Comparison of ENCODE assay signal across 18 cellular contexts in the genomic region with DNA sequence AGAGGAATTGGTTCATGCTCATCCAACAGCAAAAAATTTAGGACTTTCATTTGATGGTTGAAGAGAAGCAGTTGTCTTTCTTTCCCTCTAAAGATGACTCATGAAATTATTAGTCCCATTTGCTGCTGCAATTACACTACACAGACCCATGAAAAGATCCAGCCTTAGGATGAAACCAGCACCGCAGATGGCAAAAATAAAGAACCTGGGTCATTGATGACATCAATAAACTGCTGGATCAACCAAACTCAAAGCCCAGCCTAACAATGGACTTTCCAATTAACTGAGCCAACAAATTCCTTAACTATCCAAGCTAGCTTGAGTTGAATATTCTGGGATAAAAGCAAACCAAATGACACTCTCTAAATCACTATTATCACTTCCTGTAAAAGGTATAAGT. TPM values are rescaled to one million over a fixed set of nuclear protein-coding genes. Genes with fewer than 3 reads are reported as not detected.
DNase-seq lines count a peak whose midpoint lies in the region; ATAC-seq and TF ChIP-seq lines count a peak whose summit lies in the region.
"Had no signal": no experiment of that assay in that cellular context is flagged by ENCODE, and none has a peak within 500 bp of the region (broad histone marks: within the 10 kb centered on the region; RNA-seq: fewer than 3 reads in every experiment).

No MANE protein-coding gene starts in this region.

- no peaks in the 10 kb centered on the region for H3K27me3 ChIP-seq in CD8-positive, alpha-beta T cell (ENCODE audit: insufficient read depth, low read length)
- no peaks in the 10 kb centered on the region for H3K27me3 ChIP-seq in skeletal muscle tissue (ENCODE audit: control insufficient read depth in 3 of 3, insufficient read depth in 3 of 3, low read length in 3 of 3)
- H3K27me3 ChIP-seq: hepatocyte, right lobe of liver had no signal

- no peaks in the 10 kb centered on the region for H3K9me3 Mint-ChIP-seq in CD8-positive, alpha-beta T cell

- peaks cover 14% of the 10 kb centered on the region for H3K4me1 ChIP-seq in CD8-positive, alpha-beta T cell (ENCODE audit: insufficient read depth, low read length)
- peaks cover 0 to 16% (median 12%) of the 10 kb centered on the region in 3 donors for H3K4me1 ChIP-seq in skeletal muscle tissue (ENCODE audit: control insufficient read depth in 3 of 3, insufficient read depth in 3 of 3, low read length in 3 of 3)

- H3K27me3 Mint-ChIP-seq in CD8-positive, alpha-beta T cell (ENCODE audit: low read depth): no peaks in the 10 kb centered on the region
- H3K27me3 Mint-ChIP-seq in T-helper 17 cell: no peaks in the 10 kb centered on the region
- H3K27me3 Mint-ChIP-seq: activated CD4-positive, alpha-beta T cell treated with anti-CD3 and anti-CD28 coated beads for 36 hours had no signal

- no peak for DNase-seq in CD8-positive, alpha-beta T cell
- DNase-seq in T-helper 17 cell: no peak
- peak; percentile 9 for DNase-seq in fibroblast of pulmonary artery (ENCODE audit: low read depth)
- DNase-seq in HuH-7 (ENCODE audit: low spot score): no peak
- no peak for DNase-seq in DMS79 treated with DMSO at 0.1 percent for 48 hours (lab: John Stamatoyannopoulos, UW)
- DNase-seq: activated CD4-positive, alpha-beta T cell treated with anti-CD3 and anti-CD28 coated beads for 36 hours; activated CD8-positive, alpha-beta memory T cell treated with anti-CD3 and anti-CD28 coated beads, Interleukin-2, amount 50 U/mL, for 48 hours; effector CD4-positive, alpha-beta T cell; kidney; NCI-H1417; NCI-H82; right lobe of liver; stimulated activated CD4-positive, alpha-beta T cell treated with anti-CD3 and anti-CD28 coated beads, Interleukin-1b, Interleukin-23, amount 100 ng/mL, for 48 hours had no signal

- no peaks in the 10 kb centered on the region for H3K9me3 ChIP-seq in CD8-positive, alpha-beta T cell (ENCODE audit: low read length)
- H3K9me3 ChIP-seq in T-helper 17 cell (ENCODE audit: control insufficient read depth, low read length, poor library complexity, severe bottlenecking): no peaks in the 10 kb centered on the region
- no peaks in the 10 kb centered on the region for H3K9me3 ChIP-seq in skeletal muscle tissue (ENCODE audit: control insufficient read depth in 3 of 3, low read length in 3 of 3)
- H3K9me3 ChIP-seq: right lobe of liver, thoracic aorta had no signal

- no peak for TF ChIP-seq CTCF in CD8-positive, alpha-beta T cell (IDR thresholded peaks at IDR 0.05)
- no peak for TF ChIP-seq CTCF in fibroblast of pulmonary artery (IDR thresholded peaks at IDR 0.05; ENCODE audit: low read length, missing control alignments)

- no peak overlapping the region for H3K9ac ChIP-seq in skeletal muscle tissue (ENCODE audit: low read depth in 1 of 3, low read length in 3 of 3)
- H3K9ac ChIP-seq: KMS-11 had no signal

- CTCF ChIA-PET in CD8-positive, alpha-beta T cell (lab: Charles Lee): no interaction called here

- H3K4me3 Mint-ChIP-seq in CD8-positive, alpha-beta T cell: no peak overlapping the region
- no peak overlapping the region for H3K4me3 Mint-ChIP-seq in T-helper 17 cell
- H3K4me3 Mint-ChIP-seq: activated CD4-positive, alpha-beta T cell treated with anti-CD3 and anti-CD28 coated beads for 36 hours had no signal

- H3K36me3 ChIP-seq in CD8-positive, alpha-beta T cell (ENCODE audit: insufficient read depth, low read length): no peaks in the 10 kb centered on the region
- peaks cover 0 to 6% (median 0%) of the 10 kb centered on the region in 3 donors for H3K36me3 ChIP-seq in skeletal muscle tissue (ENCODE audit: control insufficient read depth in 3 of 3, insufficient read depth in 3 of 3, low read length in 3 of 3)

- ATAC-seq in CD8-positive, alpha-beta T cell: no peak
- ATAC-seq in T-helper 17 cell (no peak), HG02885 (IDR thresholded peaks at IDR 0.05; ENCODE audit: poor library complexity, unreplicated experiment) (no peak)
- ATAC-seq: right lobe of liver had no signal

- POLR2A ChIA-PET in CD8-positive, alpha-beta T cell (lab: Charles Lee): no interaction called here

- no peak overlapping the region for H3K27ac ChIP-seq in CD8-positive, alpha-beta T cell (ENCODE audit: low read depth, low read length)
- peak overlapping the region; percentile 34 for H3K27ac ChIP-seq in skeletal muscle tissue (ENCODE audit: low read depth, low read length)
- H3K27ac ChIP-seq: hepatocyte, KMS-11, right lobe of liver, thoracic aorta had no signal

- H3K36me3 Mint-ChIP-seq in CD8-positive, alpha-beta T cell: peaks cover 43% of the 10 kb centered on the region
- peaks cover 4% of the 10 kb centered on the region for H3K36me3 Mint-ChIP-seq in T-helper 17 cell (ENCODE audit: low read depth)

- peaks cover 58% of the 10 kb centered on the region for H3K4me1 Mint-ChIP-seq in CD8-positive, alpha-beta T cell (ENCODE audit: low read depth)
- peaks cover 48% of the 10 kb centered on the region for H3K4me1 Mint-ChIP-seq in T-helper 17 cell

- intact Hi-C loops in CD8-positive, alpha-beta T cell (cut with DNase I, micrococcal nuclease): no loop called here

- peak overlapping the region; percentile 52 for H3K27ac Mint-ChIP-seq in CD8-positive, alpha-beta T cell
- peak overlapping the region; percentile 56 for H3K27ac Mint-ChIP-seq in T-helper 17 cell
- H3K27ac Mint-ChIP-seq: activated CD4-positive, alpha-beta T cell treated with anti-CD3 and anti-CD28 coated beads for 36 hours had no signal

- no peak overlapping the region for H3K4me3 ChIP-seq in CD8-positive, alpha-beta T cell (ENCODE audit: low read depth, low read length)
- H3K4me3 ChIP-seq in fibroblast of pulmonary artery (replicated peaks; ENCODE audit: low read depth, low read length) (no peak overlapping the region), skeletal muscle tissue (ENCODE audit: low read length in 3 of 3) (no peak overlapping the region)
- H3K4me3 ChIP-seq: hepatocyte, right lobe of liver, thoracic aorta had no signal

RNA-seq across cellular contexts. Expression of gene DICER1, which starts 20.7 kb away (rescaled TPM):
- total RNA-seq in CD8-positive, alpha-beta T cell: 10 to 100 TPM; 75.0 to 77.1 TPM
- 10 to 100 TPM; 44.0 to 54.9 TPM for total RNA-seq in T-helper 17 cell
- 107 TPM for total RNA-seq in skeletal muscle tissue
